26 cellular contexts compared by ENCODE assay signal in genomic region chr10:30959855-30960247, GRCh38.
DNase-seq lines count a peak whose midpoint lies in the region; ATAC-seq and TF ChIP-seq lines count a peak whose summit lies in the region.
"Had no signal": no experiment of that assay in that cellular context is flagged by ENCODE, and none has a peak within 500 bp of the region (broad histone marks: within the 10 kb centered on the region; RNA-seq: fewer than 3 reads in every experiment).

No MANE protein-coding gene starts in this region.

- no peaks in the 10 kb centered on the region for H3K9me2 ChIP-seq in PC-3 (replicated peaks; ENCODE audit: low read length)

- no peak overlapping the region for H3K4me2 ChIP-seq in mammary epithelial cell (ENCODE audit: insufficient read depth, low read depth, low read length)
- H3K4me2 ChIP-seq in PC-3 (ENCODE audit: low read length), result no peak overlapping the region

- H3K9me3 Mint-ChIP-seq in MCF 10A (ENCODE audit: unreplicated experiment), result no peaks in the 10 kb centered on the region
- H3K9me3 Mint-ChIP-seq in activated CD4-positive, alpha-beta T cell treated with anti-CD3 and anti-CD28 coated beads, Interleukin-2, amount 10 ng/mL, durations not matched to agents 24 days and 14 days, result peaks cover 18% of the 10 kb centered on the region
- H3K9me3 Mint-ChIP-seq: activated CD4-positive, alpha-beta memory T cell treated with anti-CD3 and anti-CD28 coated beads, Interleukin-2, amount 10 ng/mL, durations not matched to agents 7 days and 5 days; natural killer cell had no signal

- POLR2A ChIA-PET in MCF 10A (lab: Yijun Ruan, JAX), result no interaction called here
- POLR2A ChIA-PET in PC-3 (lab: Charles Lee; ENCODE audit: unreplicated experiment), result no interaction called here

- H3K36me3 Mint-ChIP-seq in MCF 10A (ENCODE audit: insufficient read depth, unreplicated experiment), result no peaks in the 10 kb centered on the region
- peaks cover 3% of the 10 kb centered on the region for H3K36me3 Mint-ChIP-seq in activated CD4-positive, alpha-beta T cell treated with anti-CD3 and anti-CD28 coated beads, Interleukin-2, amount 10 ng/mL, durations not matched to agents 24 days and 14 days (ENCODE audit: low read depth)
- H3K36me3 Mint-ChIP-seq: natural killer cell had no signal

- ATAC-seq in HG02763 (IDR thresholded peaks at IDR 0.05; ENCODE audit: unreplicated experiment), result peak; percentile 11
- peak; percentile 38; the same call in 1 of the 2 replicates for ATAC-seq in PC-3
- no peak for ATAC-seq in HG03378 (IDR thresholded peaks at IDR 0.05; ENCODE audit: unreplicated experiment)
- ATAC-seq in GM21619 (IDR thresholded peaks at IDR 0.05; ENCODE audit: unreplicated experiment), result no peak
- no peak for ATAC-seq in esophagus mucosa
- ATAC-seq: natural killer cell had no signal

- no peaks in the 10 kb centered on the region for H3K27me3 ChIP-seq in mammary epithelial cell (ENCODE audit: insufficient read depth, low read length)
- no peaks in the 10 kb centered on the region for H3K27me3 ChIP-seq in PC-3 (ENCODE audit: low read length)
- H3K27me3 ChIP-seq: adrenal gland, ovary, right atrium auricular region had no signal

- no peaks in the 10 kb centered on the region for H3F3A ChIP-seq in PC-3 (ENCODE audit: low read length, unreplicated experiment)

- H3K9ac ChIP-seq in mammary epithelial cell (ENCODE audit: insufficient read depth, low read length) (no peak overlapping the region), PC-3 (ENCODE audit: low read length) (no peak overlapping the region)

- H3K27ac ChIP-seq in mammary epithelial cell (ENCODE audit: insufficient read depth, low read depth, low read length) (no peak overlapping the region), PC-3 (ENCODE audit: low read length) (no peak overlapping the region)
- H3K27ac ChIP-seq: 22Rv1, adrenal gland, coronary artery, ovary, right atrium auricular region had no signal

- H2AFZ ChIP-seq in mammary epithelial cell (ENCODE audit: low read depth, low read length), result no peak overlapping the region
- no peak overlapping the region for H2AFZ ChIP-seq in PC-3 (ENCODE audit: low read length)

- intact Hi-C loops in mammary epithelial cell (cut with micrococcal nuclease) (no loop called here), MCF 10A (cut with micrococcal nuclease) (no loop called here), PC-3 (cut with micrococcal nuclease) (no loop called here)
- intact Hi-C loops in activated CD4-positive, alpha-beta T cell treated with anti-CD3 and anti-CD28 coated beads, Interleukin-2, amount 10 ng/mL, durations not matched to agents 24 days and 14 days (cut with micrococcal nuclease), result no loop called here

- no peaks in the 10 kb centered on the region for H3K4me1 Mint-ChIP-seq in MCF 10A (ENCODE audit: insufficient read depth, unreplicated experiment)
- peaks cover 13% of the 10 kb centered on the region for H3K4me1 Mint-ChIP-seq in activated CD4-positive, alpha-beta T cell treated with anti-CD3 and anti-CD28 coated beads, Interleukin-2, amount 10 ng/mL, durations not matched to agents 24 days and 14 days

- no peaks in the 10 kb centered on the region for H3K79me2 ChIP-seq in mammary epithelial cell (ENCODE audit: insufficient read depth, low read length)
- H3K79me2 ChIP-seq in PC-3 (ENCODE audit: low read length), result no peaks in the 10 kb centered on the region

- H3K4me3 Mint-ChIP-seq in MCF 10A (ENCODE audit: unreplicated experiment), result no peak overlapping the region
- H3K4me3 Mint-ChIP-seq in activated CD4-positive, alpha-beta T cell treated with anti-CD3 and anti-CD28 coated beads, Interleukin-2, amount 10 ng/mL, durations not matched to agents 24 days and 14 days, result no peak overlapping the region
- H3K4me3 Mint-ChIP-seq: activated CD4-positive, alpha-beta memory T cell treated with anti-CD3 and anti-CD28 coated beads, Interleukin-2, amount 10 ng/mL, durations not matched to agents 7 days and 5 days; CD8-positive, alpha-beta memory T cell; HFFc6; mesothelial cell of epicardium; natural killer cell had no signal

- H3K36me3 ChIP-seq in mammary epithelial cell (ENCODE audit: insufficient read depth, low read length), result no peaks in the 10 kb centered on the region
- no peaks in the 10 kb centered on the region for H3K36me3 ChIP-seq in PC-3 (ENCODE audit: low read depth, low read length)
- H3K36me3 ChIP-seq: adrenal gland, ovary, right atrium auricular region had no signal

- H3K4me3 ChIP-seq in mammary epithelial cell (replicated peaks in 1 of 3; ENCODE audit: insufficient read depth in 1 of 3, low read depth in 2 of 3, low read length in 3 of 3) (no peak overlapping the region), PC-3 (ENCODE audit: low read length) (no peak overlapping the region)
- H3K4me3 ChIP-seq: adrenal gland, coronary artery, ovary, right atrium auricular region had no signal

- TF ChIP-seq CTCF in mammary epithelial cell (conservative IDR thresholded peaks at IDR 0.05 in 1 of 2, IDR thresholded peaks at IDR 0.05 in 1 of 2; ENCODE audit: extremely low read depth in 1 of 2, insufficient read depth in 1 of 2, low read depth in 1 of 2, low read length in 2 of 2), result no peak
- no peak for TF ChIP-seq CTCF in MCF 10A (IDR thresholded peaks at IDR 0.05; ENCODE audit: unreplicated experiment)
- TF ChIP-seq CTCF in PC-3 (conservative IDR thresholded peaks at IDR 0.05; ENCODE audit: low read depth, low read length), result no peak

- DNase-seq in mammary epithelial cell (peak; percentile 26), MCF 10A (ENCODE audit: unreplicated experiment) (no peak), PC-3 (peak; percentile 20)
- DNase-seq in activated CD4-positive, alpha-beta T cell treated with anti-CD3 and anti-CD28 coated beads, Interleukin-2, amount 10 ng/mL, durations not matched to agents 24 days and 14 days, result no peak
- DNase-seq: activated CD4-positive, alpha-beta memory T cell treated with anti-CD3 and anti-CD28 coated beads, Interleukin-2, amount 10 ng/mL, durations not matched to agents 7 days and 5 days; activated CD4-positive, CD25-positive, alpha-beta regulatory T cell; adrenal gland; CD8-positive, alpha-beta memory T cell; DMS79; HFFc6; KG1; natural killer cell; NCI-H187; NCI-H748 treated with DMSO at 0.1 percent for 48 hours; ovary; stimulated activated CD4-positive, alpha-beta T cell treated with anti-CD3 and anti-CD28 coated beads, Interleukin-4, amount 100 ng/mL, for 24 hours; T-helper 9 cell; trophoblast cell had no signal

- H3K9me3 ChIP-seq in mammary epithelial cell (replicated peaks; ENCODE audit: insufficient read depth, low read length) (no peaks in the 10 kb centered on the region), PC-3 (ENCODE audit: low read length) (no peaks in the 10 kb centered on the region)
- H3K9me3 ChIP-seq: adrenal gland, ovary had no signal

- in situ Hi-C loops in mammary epithelial cell (cut with MboI; ENCODE audit: low sequenced_read_pairs in 2 of 2), result no loop called here

- H3K27me3 Mint-ChIP-seq in MCF 10A (ENCODE audit: insufficient read depth, unreplicated experiment), result no peaks in the 10 kb centered on the region
- H3K27me3 Mint-ChIP-seq in activated CD4-positive, alpha-beta T cell treated with anti-CD3 and anti-CD28 coated beads, Interleukin-2, amount 10 ng/mL, durations not matched to agents 24 days and 14 days, result no peaks in the 10 kb centered on the region
- H3K27me3 Mint-ChIP-seq: activated CD4-positive, alpha-beta memory T cell treated with anti-CD3 and anti-CD28 coated beads, Interleukin-2, amount 10 ng/mL, durations not matched to agents 7 days and 5 days; CD8-positive, alpha-beta memory T cell had no signal

- CTCF ChIA-PET in mammary epithelial cell (lab: Charles Lee; ENCODE audit: low non-redundant PET) (no interaction called here), MCF 10A (lab: Yijun Ruan, JAX) (no interaction called here), PC-3 (lab: Charles Lee) (no interaction called here)

- H4K20me1 ChIP-seq in mammary epithelial cell (ENCODE audit: insufficient read depth, low read length), result no peaks in the 10 kb centered on the region
- no peaks in the 10 kb centered on the region for H4K20me1 ChIP-seq in PC-3 (ENCODE audit: low read length)

- BruUV-seq in mammary epithelial cell (replicated peaks; lab: Mats Ljungman, UMichigan), result no TSS peak
- BruUV-seq in MCF 10A (replicated peaks; lab: Mats Ljungman, UMichigan), result no TSS peak
- BruUV-seq in PC-3 (replicated peaks; lab: Mats Ljungman, UMichigan), result no TSS peak

- no peak overlapping the region for H3K27ac Mint-ChIP-seq in MCF 10A (ENCODE audit: low read depth, unreplicated experiment)
- no peak overlapping the region for H3K27ac Mint-ChIP-seq in activated CD4-positive, alpha-beta T cell treated with anti-CD3 and anti-CD28 coated beads, Interleukin-2, amount 10 ng/mL, durations not matched to agents 24 days and 14 days
- H3K27ac Mint-ChIP-seq: activated CD4-positive, alpha-beta memory T cell treated with anti-CD3 and anti-CD28 coated beads, Interleukin-2, amount 10 ng/mL, durations not matched to agents 7 days and 5 days; CD8-positive, alpha-beta memory T cell; HFFc6; mesothelial cell of epicardium; natural killer cell had no signal

- H3K4me1 ChIP-seq in mammary epithelial cell (ENCODE audit: insufficient read depth, low read length) (no peaks in the 10 kb centered on the region), PC-3 (ENCODE audit: insufficient read depth, low read length) (no peaks in the 10 kb centered on the region)

- dilution Hi-C loops in mammary epithelial cell (cut with HindIII; ENCODE audit: low sequenced_read_pairs), result no loop called here

Comparison
In these comparisons a context has a peak if more than half of its experiments do, and no peak if none do; other contexts are left out.
1. DNase-seq: peak in mammary epithelial cell (single experiment) and PC-3 (single experiment); none in MCF 10A (single experiment) and activated CD4-positive, alpha-beta T cell treated with anti-CD3 and anti-CD28 coated beads, Interleukin-2, amount 10 ng/mL, durations not matched to agents 24 days and 14 days (single experiment).
2. ATAC-seq: peak in HG02763 (single experiment) and PC-3 (single experiment); none in HG03378 (single experiment), GM21619 (single experiment) and esophagus mucosa (single experiment).